ENCODE assay signal across 16 cellular contexts in the genomic region with DNA sequence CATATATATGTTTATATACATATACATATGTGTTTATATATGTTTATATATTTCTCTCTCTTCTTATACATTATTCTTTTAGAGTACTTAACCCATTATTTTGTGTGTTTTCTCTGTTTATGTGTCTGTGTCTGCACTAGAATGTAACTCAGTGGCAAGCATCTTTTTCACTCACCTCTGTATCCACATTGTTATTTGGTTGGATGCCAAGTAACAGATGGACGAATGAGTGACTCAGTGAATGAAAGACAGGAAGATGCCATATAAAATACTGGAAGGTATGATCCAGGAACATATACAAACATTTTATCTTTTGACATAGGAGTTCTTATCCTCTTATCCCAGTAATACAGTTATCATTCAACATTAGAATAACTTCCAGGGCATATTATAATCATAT.
A peak's percentile ranks its signal among the peaks of the same experiment; 100 is the strongest.
DNase-seq lines count a peak whose midpoint lies in the region; ATAC-seq and TF ChIP-seq lines count a peak whose summit lies in the region.
"Had no signal": no experiment of that assay in that cellular context is flagged by ENCODE, and none has a peak within 500 bp of the region (broad histone marks: within the 10 kb centered on the region; RNA-seq: fewer than 3 reads in every experiment).

No MANE protein-coding gene starts in this region.

- no peak overlapping the region for H2AK5ac ChIP-seq in H9 (ENCODE audit: insufficient read length, low read length)

- H4K5ac ChIP-seq in H9 (ENCODE audit: insufficient read length, low read depth, low read length), result no peak overlapping the region

- H3K27ac Mint-ChIP-seq in MCF 10A (ENCODE audit: low read depth, unreplicated experiment), result no peak overlapping the region
- no peak overlapping the region for H3K27ac Mint-ChIP-seq in H9
- H3K27ac Mint-ChIP-seq: B cell; CD8-positive, alpha-beta T cell had no signal

- H3K9me3 ChIP-seq in mammary epithelial cell (replicated peaks; ENCODE audit: insufficient read depth, low read length) (no peaks in the 10 kb centered on the region), H9 (ENCODE audit: control insufficient read depth, low read depth, low read length) (no peaks in the 10 kb centered on the region)

- in situ Hi-C loops in mammary epithelial cell (cut with MboI; ENCODE audit: low sequenced_read_pairs in 2 of 2) (no loop called here), ACHN (cut with HindIII; ENCODE audit: low pct_ligation_motif_present, low pct_unique_long_range_greater_than_20kb, low sequenced_read_pairs) (no loop called here)

- H3K36me3 Mint-ChIP-seq in MCF 10A (ENCODE audit: insufficient read depth, unreplicated experiment), result no peaks in the 10 kb centered on the region
- no peaks in the 10 kb centered on the region; a peak in 3 of 7 replicates for H3K36me3 Mint-ChIP-seq in H9 (ENCODE audit: insufficient read depth in 1 of 3, low read depth in 3 of 3)
- H3K36me3 Mint-ChIP-seq: CD8-positive, alpha-beta T cell had no signal

- no peak overlapping the region for H2BK12ac ChIP-seq in H9 (ENCODE audit: insufficient read length, low read depth, low read length)

- TF ChIP-seq CTCF in mammary epithelial cell (conservative IDR thresholded peaks at IDR 0.05 in 1 of 2, IDR thresholded peaks at IDR 0.05 in 1 of 2; ENCODE audit: extremely low read depth in 1 of 2, insufficient read depth in 1 of 2, low read depth in 1 of 2, low read length in 2 of 2) (no peak), MCF 10A (IDR thresholded peaks at IDR 0.05; ENCODE audit: unreplicated experiment) (no peak), fibroblast of mammary gland (conservative IDR thresholded peaks at IDR 0.05; ENCODE audit: control insufficient read depth, insufficient read depth, low read depth, low read length) (no peak), H9 (conservative IDR thresholded peaks at IDR 0.05) (no peak)

- no peak overlapping the region for H2BK15ac ChIP-seq in H9 (ENCODE audit: low read depth, low read length)

- H4K20me1 ChIP-seq in mammary epithelial cell (ENCODE audit: insufficient read depth, low read length) (no peaks in the 10 kb centered on the region), H9 (ENCODE audit: control insufficient read depth, insufficient read depth, insufficient read length) (no peaks in the 10 kb centered on the region)
- H4K20me1 ChIP-seq: BLaER1 treated with 17β-estradiol and CSF1 and Interleukin-3, amounts not matched to agents 10 nM and 100 nM had no signal

- H3K27ac ChIP-seq in mammary epithelial cell (ENCODE audit: insufficient read depth, low read depth, low read length) (no peak overlapping the region), H9 (ENCODE audit: insufficient read length, low read depth, low read length) (no peak overlapping the region)
- H3K27ac ChIP-seq: BLaER1 treated with 17β-estradiol and CSF1 and Interleukin-3, amounts not matched to agents 10 nM and 100 nM; HL-60 had no signal

- no peak overlapping the region for H3K9ac ChIP-seq in mammary epithelial cell (ENCODE audit: insufficient read depth, low read length)
- no peak overlapping the region for H3K9ac ChIP-seq in H9 (ENCODE audit: extremely low read depth, insufficient read length, low read length)
- H3K9ac ChIP-seq: BLaER1 treated with 17β-estradiol and CSF1 and Interleukin-3, amounts not matched to agents 10 nM and 100 nM had no signal

- no peak overlapping the region for H4K8ac ChIP-seq in H9 (replicated peaks; ENCODE audit: insufficient read length, low read depth, low read length)

- H3K14ac ChIP-seq in H9 (ENCODE audit: insufficient read depth, low read length), result no peak overlapping the region

- no peak overlapping the region for H2BK5ac ChIP-seq in H9 (ENCODE audit: insufficient read length, low read length)

- H3K9me3 Mint-ChIP-seq in MCF 10A (ENCODE audit: unreplicated experiment) (no peaks in the 10 kb centered on the region), H9 (peaks cover 0 to 8% of the 10 kb centered on the region in 2 experiments; a peak in 4 of 5 replicates)
- H3K9me3 Mint-ChIP-seq: CD8-positive, alpha-beta T cell had no signal

- H3K27me3 ChIP-seq in mammary epithelial cell (ENCODE audit: insufficient read depth, low read length), result peaks cover 1% of the 10 kb centered on the region
- no peaks in the 10 kb centered on the region for H3K27me3 ChIP-seq in H9 (ENCODE audit: insufficient read depth, low read length)
- H3K27me3 ChIP-seq: BLaER1 treated with 17β-estradiol and CSF1 and Interleukin-3, amounts not matched to agents 10 nM and 100 nM had no signal

- ATAC-seq in GM21447 (IDR thresholded peaks at IDR 0.05; ENCODE audit: unreplicated experiment), result no peak
- ATAC-seq: CD8-positive, alpha-beta T cell had no signal

- H3K27me3 Mint-ChIP-seq in MCF 10A (ENCODE audit: insufficient read depth, unreplicated experiment) (no peaks in the 10 kb centered on the region), H9 (ENCODE audit: low read depth) (no peaks in the 10 kb centered on the region)
- H3K27me3 Mint-ChIP-seq: B cell had no signal

- DNase-seq in mammary epithelial cell (peak; percentile 20), MCF 10A (ENCODE audit: unreplicated experiment) (no peak), NCI-H2171 (lab: John Stamatoyannopoulos, UW) (peak; percentile 63), NCI-H524 treated with DMSO at 0.1 percent for 48 hours (lab: John Stamatoyannopoulos, UW) (peak; percentile 10), fibroblast of mammary gland (ENCODE audit: low read depth) (peak; percentile 2), H9 (no peak), ACHN (no peak)
- DNase-seq: 8988T; Calu3; CD8-positive, alpha-beta T cell; GDM1; HCEC 1CT had no signal

- dilution Hi-C loops in mammary epithelial cell (cut with HindIII; ENCODE audit: low sequenced_read_pairs), result no loop called here

- H3K4me1 Mint-ChIP-seq in MCF 10A (ENCODE audit: insufficient read depth, unreplicated experiment), result no peaks in the 10 kb centered on the region
- peaks cover 0 to 3% of the 10 kb centered on the region in 2 experiments; a peak in 1 of 4 replicates for H3K4me1 Mint-ChIP-seq in H9
- H3K4me1 Mint-ChIP-seq: B cell had no signal

- intact Hi-C loops in mammary epithelial cell (cut with micrococcal nuclease) (no loop called here), MCF 10A (cut with micrococcal nuclease) (no loop called here)

- no peaks in the 10 kb centered on the region for H3K79me1 ChIP-seq in H9 (ENCODE audit: insufficient read depth, low read depth, low read length, poor library complexity, severe bottlenecking)

- H3K18ac ChIP-seq in H9 (ENCODE audit: insufficient read length, low read depth, low read length), result no peak overlapping the region

- POLR2A ChIA-PET in MCF 10A (lab: Yijun Ruan, JAX), result no interaction called here

- BruUV-seq in mammary epithelial cell (replicated peaks; lab: Mats Ljungman, UMichigan) (no TSS peak), MCF 10A (replicated peaks; lab: Mats Ljungman, UMichigan) (no TSS peak)

- H3K4me3 ChIP-seq in mammary epithelial cell (replicated peaks in 1 of 3; ENCODE audit: insufficient read depth in 1 of 3, low read depth in 2 of 3, low read length in 3 of 3) (no peak overlapping the region), fibroblast of mammary gland (ENCODE audit: control insufficient read depth, low read depth, low read length) (no peak overlapping the region)
- H3K4me3 ChIP-seq: BLaER1 treated with 17β-estradiol and CSF1 and Interleukin-3, amounts not matched to agents 10 nM and 100 nM had no signal

- H3T11ph ChIP-seq in H9 (ENCODE audit: low read length), result no peak overlapping the region

- H3K4me2 ChIP-seq in mammary epithelial cell (ENCODE audit: insufficient read depth, low read depth, low read length), result no peak overlapping the region
- H3K4me2 ChIP-seq in H9 (ENCODE audit: insufficient read depth, insufficient read length, low read length), result no peak overlapping the region
- H3K4me2 ChIP-seq: BLaER1 treated with 17β-estradiol and CSF1 and Interleukin-3, amounts not matched to agents 10 nM and 100 nM had no signal

- H2BK20ac ChIP-seq in H9 (ENCODE audit: low read depth, low read length, poor library complexity, severe bottlenecking), result no peak overlapping the region

- no peaks in the 10 kb centered on the region for H3K23me2 ChIP-seq in H9 (ENCODE audit: insufficient read length, low read depth, low read length, poor library complexity, severe bottlenecking)

- no peak overlapping the region for H3K23ac ChIP-seq in H9 (ENCODE audit: insufficient read length, low read depth, low read length)

- no peak overlapping the region for H4K91ac ChIP-seq in H9 (ENCODE audit: insufficient read length, low read depth, low read length)

- H3K4me1 ChIP-seq in mammary epithelial cell (ENCODE audit: insufficient read depth, low read length), result no peaks in the 10 kb centered on the region
- no peaks in the 10 kb centered on the region for H3K4me1 ChIP-seq in H9 (ENCODE audit: insufficient read depth, low read length)

- H3K56ac ChIP-seq in H9 (ENCODE audit: insufficient read length, low read depth, low read length), result no peak overlapping the region

- CTCF ChIA-PET in mammary epithelial cell (lab: Charles Lee; ENCODE audit: low non-redundant PET) (no interaction called here), MCF 10A (lab: Yijun Ruan, JAX) (interaction anchor here (1.0 kb wide), 1 partner anchor 174 kb away, joined by 3 read pairs; no protein-coding TSS in a partner anchor)

- H2BK120ac ChIP-seq in H9 (ENCODE audit: low read depth, low read length, poor library complexity, severe bottlenecking), result no peak overlapping the region

- no peaks in the 10 kb centered on the region for H3K79me2 ChIP-seq in mammary epithelial cell (ENCODE audit: insufficient read depth, low read length)
- no peaks in the 10 kb centered on the region for H3K79me2 ChIP-seq in H9 (ENCODE audit: insufficient read depth, low read length)

- 8% methylated on average over 1 of the region's 1 CpG for WGBS in mammary epithelial cell (ENCODE audit: low coverage, missing lambda C conversion rate)
- no CpG with 5 or more reads among the region's 1 CpG for whole genome bisulfite sequencing in H9 (ENCODE audit: extremely low coverage, insufficient read length, low lambda C conversion rate)

- H2AFZ ChIP-seq in mammary epithelial cell (ENCODE audit: low read depth, low read length) (no peak overlapping the region), H9 (ENCODE audit: low read length) (no peak overlapping the region)

- H3K36me3 ChIP-seq in mammary epithelial cell (ENCODE audit: insufficient read depth, low read length), result no peaks in the 10 kb centered on the region
- H3K36me3 ChIP-seq: BLaER1 treated with 17β-estradiol and CSF1 and Interleukin-3, amounts not matched to agents 10 nM and 100 nM had no signal

- H3K4ac ChIP-seq in H9 (ENCODE audit: low read depth, low read length), result no peak overlapping the region

- no peak overlapping the region for H3K4me3 Mint-ChIP-seq in MCF 10A (ENCODE audit: unreplicated experiment)
- no peak overlapping the region for H3K4me3 Mint-ChIP-seq in H9
- H3K4me3 Mint-ChIP-seq: B cell; CD8-positive, alpha-beta T cell had no signal

Comparison
In these comparisons a context has a peak if more than half of its experiments do, and no peak if none do; other contexts are left out.
1. DNase-seq: peak in mammary epithelial cell (single experiment), NCI-H2171 (single experiment), NCI-H524 treated with DMSO at 0.1 percent for 48 hours (single experiment) and fibroblast of mammary gland (single experiment); none in MCF 10A (single experiment), H9 (single experiment) and ACHN (single experiment).